ENCODE assay signal across 8 cellular contexts in genomic region chr17:51427259-51428255, GRCh38.
DNase-seq lines count a peak whose midpoint lies in the region; ATAC-seq, FAIRE-seq and TF ChIP-seq lines count a peak whose summit lies in the region.

No MANE protein-coding gene starts in this region.

- no peaks in the 10 kb centered on the region for H3K4me1 ChIP-seq in mucosa of descending colon (ENCODE audit: low read depth)
- H3K4me1 ChIP-seq in neuronal stem cell (ENCODE audit: control insufficient read depth in 2 of 2, insufficient read depth in 1 of 2, low read depth in 1 of 2, low read length in 2 of 2): no peaks in the 10 kb centered on the region

- CTCF ChIA-PET in activated CD4-positive, alpha-beta memory T cell treated with anti-CD3 and anti-CD28 coated beads, Interleukin-2, amount 10 ng/mL, durations not matched to agents 7 days and 5 days (lab: Charles Lee): interaction anchor here (1.1 kb wide), 1 partner anchor 8 kb away, joined by 3 read pairs; no protein-coding TSS in a partner anchor

- peak; percentile 10 for DNase-seq in GM19238 (ENCODE audit: insufficient read length, low spot score)
- DNase-seq in activated CD4-positive, alpha-beta memory T cell treated with anti-CD3 and anti-CD28 coated beads, Interleukin-2, amount 10 ng/mL, durations not matched to agents 7 days and 5 days: peak; percentile 75
- DNase-seq in mucosa of descending colon: no peak
- DNase-seq in GF-D8 (lab: John Stamatoyannopoulos, UW): no peak
- no peak for DNase-seq in SK-N-DZ (ENCODE audit: low spot score)
- no peak for DNase-seq in neuronal stem cell (ENCODE audit: low spot score)
- no peak for DNase-seq in HTR-8/SVneo (ENCODE audit: insufficient read length, low spot score)

- H3K27me3 ChIP-seq in neuronal stem cell (ENCODE audit: control insufficient read depth in 3 of 3, insufficient read depth in 3 of 3, low read depth in 1 of 3, low read length in 3 of 3): no peaks in the 10 kb centered on the region

- intact Hi-C loops in mucosa of descending colon (cut with DNase I, micrococcal nuclease): no loop called here

- H4K91ac ChIP-seq in neuronal stem cell (ENCODE audit: low read depth, low read length, poor library complexity): no peak overlapping the region

- H2BK120ac ChIP-seq in neuronal stem cell (ENCODE audit: low read depth, low read length): no peak overlapping the region

- no peaks in the 10 kb centered on the region for H3K36me3 Mint-ChIP-seq in activated CD4-positive, alpha-beta memory T cell treated with anti-CD3 and anti-CD28 coated beads, Interleukin-2, amount 10 ng/mL, durations not matched to agents 7 days and 5 days (ENCODE audit: low read depth)

- H3K4me3 Mint-ChIP-seq in activated CD4-positive, alpha-beta memory T cell treated with anti-CD3 and anti-CD28 coated beads, Interleukin-2, amount 10 ng/mL, durations not matched to agents 7 days and 5 days: peak overlapping the region; percentile 9

- H3K79me1 ChIP-seq in neuronal stem cell (ENCODE audit: low read depth, low read length): no peaks in the 10 kb centered on the region

- peaks cover 51% of the 10 kb centered on the region for H3K4me1 Mint-ChIP-seq in activated CD4-positive, alpha-beta memory T cell treated with anti-CD3 and anti-CD28 coated beads, Interleukin-2, amount 10 ng/mL, durations not matched to agents 7 days and 5 days

- no CpG with 5 or more reads among the region's 12 CpGs for WGBS in neuronal stem cell (ENCODE audit: extremely low coverage in 2 of 2, insufficient read length in 2 of 2, insufficient replicate concordance in 1 of 2), 2 donors

- TF ChIP-seq CTCF in mucosa of descending colon (IDR thresholded peaks at IDR 0.05): no peak

- H3K27ac Mint-ChIP-seq in activated CD4-positive, alpha-beta memory T cell treated with anti-CD3 and anti-CD28 coated beads, Interleukin-2, amount 10 ng/mL, durations not matched to agents 7 days and 5 days: peak overlapping the region; percentile 83

- H3K36me3 ChIP-seq in mucosa of descending colon (ENCODE audit: low read depth) (no peaks in the 10 kb centered on the region), neuronal stem cell (replicated peaks in 1 of 2; ENCODE audit: control insufficient read depth in 2 of 2, insufficient read depth in 2 of 2, low read length in 2 of 2) (peaks cover 0 to 2% of the 10 kb centered on the region in 2 donors)

- FAIRE-seq in HTR-8/SVneo (lab: Jason Lieb, UNC): no peak

- peak; percentile 86 for ATAC-seq in HG03457 (IDR thresholded peaks at IDR 0.05; ENCODE audit: unreplicated experiment)
- peak; percentile 37 for ATAC-seq in mucosa of descending colon

- H3K4me3 ChIP-seq in mucosa of descending colon (no peak overlapping the region), neuronal stem cell (ENCODE audit: low read length in 2 of 2) (no peak overlapping the region)

- no peak overlapping the region for H3K23ac ChIP-seq in neuronal stem cell (ENCODE audit: low read depth, low read length, poor library complexity)

- no peak overlapping the region for H3K9ac ChIP-seq in neuronal stem cell (ENCODE audit: low read depth, low read length, poor library complexity)

- POLR2A ChIA-PET in activated CD4-positive, alpha-beta memory T cell treated with anti-CD3 and anti-CD28 coated beads, Interleukin-2, amount 10 ng/mL, durations not matched to agents 7 days and 5 days (lab: Charles Lee): interaction anchor here (1.2 kb wide), 1 partner anchor 8 kb away, joined by 4 read pairs; no protein-coding TSS in a partner anchor

- H3K18ac ChIP-seq in neuronal stem cell (ENCODE audit: low read length): no peak overlapping the region

- no peak overlapping the region for H2AFZ ChIP-seq in neuronal stem cell (ENCODE audit: low read length)

- no peaks in the 10 kb centered on the region for H3K9me3 Mint-ChIP-seq in activated CD4-positive, alpha-beta memory T cell treated with anti-CD3 and anti-CD28 coated beads, Interleukin-2, amount 10 ng/mL, durations not matched to agents 7 days and 5 days

- no peak overlapping the region for H4K8ac ChIP-seq in neuronal stem cell (ENCODE audit: low read depth, low read length)

- no peak overlapping the region for H2BK12ac ChIP-seq in neuronal stem cell (ENCODE audit: low read length)

- H2BK5ac ChIP-seq in neuronal stem cell (ENCODE audit: low read length): no peak overlapping the region

- no peak overlapping the region for H3K14ac ChIP-seq in neuronal stem cell (ENCODE audit: low read length)

- no peak overlapping the region for H2BK15ac ChIP-seq in neuronal stem cell (ENCODE audit: low read length)

- H3K9me3 ChIP-seq in mucosa of descending colon: no peaks in the 10 kb centered on the region
- peaks cover 0 to 8% of the 10 kb centered on the region in 2 donors for H3K9me3 ChIP-seq in neuronal stem cell (replicated peaks in 1 of 2; ENCODE audit: control insufficient read depth in 2 of 2, insufficient read depth in 1 of 2, low read depth in 1 of 2, low read length in 2 of 2)

- no peak overlapping the region for H3K4ac ChIP-seq in neuronal stem cell (ENCODE audit: low read length)

- H2AK5ac ChIP-seq in neuronal stem cell (ENCODE audit: low read depth, low read length): no peak overlapping the region

- H3K4me2 ChIP-seq in neuronal stem cell (ENCODE audit: insufficient read depth, low read length, poor library complexity, severe bottlenecking): no peak overlapping the region

- H3K27ac ChIP-seq in neuronal stem cell (replicated peaks; ENCODE audit: low read length): no peak overlapping the region

- H3K27me3 Mint-ChIP-seq in activated CD4-positive, alpha-beta memory T cell treated with anti-CD3 and anti-CD28 coated beads, Interleukin-2, amount 10 ng/mL, durations not matched to agents 7 days and 5 days: no peaks in the 10 kb centered on the region

Comparison
In these comparisons a context has a peak if more than half of its experiments do, and no peak if none do; other contexts are left out.
1. DNase-seq: peak in GM19238 (single experiment) and activated CD4-positive, alpha-beta memory T cell treated with anti-CD3 and anti-CD28 coated beads, Interleukin-2, amount 10 ng/mL, durations not matched to agents 7 days and 5 days (single experiment); none in mucosa of descending colon (0 of 3), GF-D8 (single experiment), SK-N-DZ (single experiment), neuronal stem cell (single experiment) and HTR-8/SVneo (single experiment).